ENCODE assay signal across 21 cellular contexts in the genomic region with DNA sequence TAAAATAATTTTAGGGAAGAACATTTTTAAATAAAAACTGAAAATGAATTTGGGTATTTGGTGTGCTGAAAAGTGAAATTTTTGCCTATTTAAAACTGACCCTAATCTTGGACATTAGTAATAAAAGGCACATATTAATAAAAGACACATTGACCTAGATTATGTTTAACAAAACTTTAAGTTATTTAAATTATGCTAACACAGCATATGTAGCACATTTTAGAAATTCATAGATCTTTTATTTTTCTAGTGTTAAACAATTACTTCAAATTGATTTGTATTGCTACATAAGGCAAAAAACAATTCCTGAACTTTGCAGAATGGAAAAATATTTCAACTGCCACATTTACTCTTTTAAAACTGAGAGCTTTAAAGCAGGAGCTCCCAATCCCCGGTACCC.
"Had no signal": no experiment of that assay in that cellular context is flagged by ENCODE, and none has a peak within 500 bp of the region (broad histone marks: within the 10 kb centered on the region; RNA-seq: fewer than 3 reads in every experiment).

No MANE protein-coding gene starts in this region.

- H3K27ac Mint-ChIP-seq: type B pancreatic cell had no signal

- H3K4me3 ChIP-seq: gastroesophageal sphincter, mucosa of descending colon, spleen, vagina had no signal

- H3K9me3 ChIP-seq: gastroesophageal sphincter, mucosa of descending colon, spleen, vagina had no signal

- H3K27me3 ChIP-seq: gastroesophageal sphincter, spleen, vagina had no signal

- DNase-seq: activated CD4-positive, alpha-beta T cell treated with anti-CD3 and anti-CD28 coated beads, Interleukin-2, amount 50 U/mL, for 1 hour; activated effector memory CD4-positive, alpha-beta T cell treated with anti-CD3 and anti-CD28 coated beads, Interleukin-2, amount 50 U/mL, for 16 hours; amygdala; caudate nucleus; cortex of kidney; effector memory CD8-positive, alpha-beta T cell; erythroblast; hippocampal formation; left cardiac atrium; left ventricle myocardium superior; mucosa of descending colon; right cardiac atrium; spleen; substantia nigra; T-cell had no signal

- H3K9me3 Mint-ChIP-seq: activated naive CD4-positive, alpha-beta T cell treated with anti-CD3 and anti-CD28 coated beads for 36 hours; effector memory CD8-positive, alpha-beta T cell; natural killer cell treated with Interleukin-12 subunit alpha and Interleukin-12 subunit beta and Interleukin-15 and Interleukin-18, amount 100 ng/mL, for 72 hours; stimulated activated naive CD8-positive, alpha-beta T cell treated with anti-CD3 and anti-CD28 coated beads, Interleukin-15, amount 100 ng/mL, for 72 hours; T-cell; type B pancreatic cell had no signal

- H3K4me3 Mint-ChIP-seq: activated naive CD4-positive, alpha-beta T cell treated with anti-CD3 and anti-CD28 coated beads for 36 hours; effector memory CD8-positive, alpha-beta T cell; natural killer cell treated with Interleukin-12 subunit alpha and Interleukin-12 subunit beta and Interleukin-15 and Interleukin-18, amount 100 ng/mL, for 72 hours; stimulated activated naive CD8-positive, alpha-beta T cell treated with anti-CD3 and anti-CD28 coated beads, Interleukin-15, amount 100 ng/mL, for 72 hours; T-cell; type B pancreatic cell had no signal

- ATAC-seq: effector memory CD8-positive, alpha-beta T cell; gastroesophageal sphincter; left cardiac atrium; left ventricle myocardium superior; mucosa of descending colon; right cardiac atrium; T-cell had no signal

- H3K27ac ChIP-seq: gastroesophageal sphincter, spleen, vagina had no signal

- H3K27me3 Mint-ChIP-seq: effector memory CD8-positive, alpha-beta T cell; natural killer cell treated with Interleukin-12 subunit alpha and Interleukin-12 subunit beta and Interleukin-15 and Interleukin-18, amount 100 ng/mL, for 72 hours; stimulated activated naive CD8-positive, alpha-beta T cell treated with anti-CD3 and anti-CD28 coated beads, Interleukin-15, amount 100 ng/mL, for 72 hours; T-cell; type B pancreatic cell had no signal
